Comparison of ENCODE assay signal across 22 cellular contexts in genomic region chr2:134690629-134691215, GRCh38. TPM values are rescaled to one million over a fixed set of nuclear protein-coding genes. Genes with fewer than 3 reads are reported as not detected.
"Had no signal": no experiment of that assay in that cellular context is flagged by ENCODE, and none has a peak within 500 bp of the region (broad histone marks: within the 10 kb centered on the region; RNA-seq: fewer than 3 reads in every experiment).

No MANE protein-coding gene starts in this region.

- H3K27me3 Mint-ChIP-seq: activated CD4-positive, alpha-beta T cell treated with anti-CD3 and anti-CD28 coated beads for 36 hours had no signal

- H3K4me1 ChIP-seq: ascending aorta, gastrocnemius medialis, heart left ventricle, right lobe of liver, upper lobe of left lung had no signal

- H3K36me3 Mint-ChIP-seq: activated naive CD4-positive, alpha-beta T cell treated with anti-CD3 and anti-CD28 coated beads, Interleukin-2, amount 50 U/mL, for 24 hours; naive thymus-derived CD8-positive, alpha-beta T cell had no signal

- H3K4me3 ChIP-seq: ascending aorta, gastrocnemius medialis, heart left ventricle, mucosa of descending colon, ovary, right lobe of liver, smooth muscle cell, thoracic aorta, upper lobe of left lung had no signal

- H3K4me2 ChIP-seq: smooth muscle cell had no signal

- H3K27ac ChIP-seq: ascending aorta, gastrocnemius medialis, heart left ventricle, ovary, right lobe of liver, thoracic aorta had no signal

- H3K4me1 Mint-ChIP-seq: activated CD4-positive, alpha-beta T cell treated with anti-CD3 and anti-CD28 coated beads for 36 hours; activated naive CD4-positive, alpha-beta T cell treated with anti-CD3 and anti-CD28 coated beads, Interleukin-2, amount 50 U/mL, for 24 hours; naive thymus-derived CD8-positive, alpha-beta T cell had no signal

- H3K4me3 Mint-ChIP-seq: activated CD4-positive, alpha-beta T cell treated with anti-CD3 and anti-CD28 coated beads for 36 hours; activated naive CD4-positive, alpha-beta T cell treated with anti-CD3 and anti-CD28 coated beads, Interleukin-2, amount 50 U/mL, for 24 hours; naive thymus-derived CD8-positive, alpha-beta T cell had no signal

- H3K27me3 ChIP-seq: ascending aorta, gastrocnemius medialis, ovary, right lobe of liver, upper lobe of left lung had no signal

- H3K9me3 Mint-ChIP-seq: activated naive CD4-positive, alpha-beta T cell treated with anti-CD3 and anti-CD28 coated beads, Interleukin-2, amount 50 U/mL, for 24 hours had no signal

- H3K27ac Mint-ChIP-seq: activated CD4-positive, alpha-beta T cell treated with anti-CD3 and anti-CD28 coated beads for 36 hours; activated naive CD4-positive, alpha-beta T cell treated with anti-CD3 and anti-CD28 coated beads, Interleukin-2, amount 50 U/mL, for 24 hours had no signal

- ATAC-seq: activated CD4-positive, alpha-beta T cell treated with anti-CD3 and anti-CD28 coated beads for 36 hours; esophagus mucosa; gastrocnemius medialis; heart left ventricle; left lobe of liver; mucosa of descending colon; naive thymus-derived CD8-positive, alpha-beta T cell; right lobe of liver had no signal

- DNase-seq: activated CD4-positive, alpha-beta T cell treated with anti-CD3 and anti-CD28 coated beads for 36 hours; activated CD4-positive, alpha-beta T cell treated with anti-CD3 and anti-CD28 coated beads, Interleukin-2, amount 50 U/mL, for 48 hours; activated gamma-delta T cell; cerebellar nuclear complex; cortex of kidney; gastrocnemius medialis; heart left ventricle; kidney; mesenchymal stem cell; mucosa of descending colon; naive thymus-derived CD8-positive, alpha-beta T cell; ovary; right lobe of liver; stimulated activated CD4-positive, alpha-beta T cell treated with anti-CD3 and anti-CD28 coated beads, Interleukin-4, amount 100 ng/mL, for 1 hour; upper lobe of left lung had no signal

RNA-seq across cellular contexts. Expression of gene TMEM163, which starts 28.1 kb away (rescaled TPM):
- total RNA-seq: ascending aorta; bronchial epithelial cell; gastrocnemius medialis; naive thymus-derived CD8-positive, alpha-beta T cell; smooth muscle cell had no signal
